In genomic region chr17:82055023-82055964, GRCh38 we compare ENCODE assay signal across 2 cellular contexts.
TF ChIP-seq lines count a peak whose summit lies in the region.

No MANE protein-coding gene starts in this region.

TF ChIP-seq in GM12891, 5 proteins besides CTCF, POLR2A, EP300 and RAD21:
- no peak for TF ChIP-seq SPI1 (IDR thresholded peaks at IDR 0.05; ENCODE audit: low read depth, low read length)
- TF ChIP-seq TAF1 (IDR thresholded peaks at IDR 0.05; ENCODE audit: low read depth, low read length): no peak
- peak; percentile 41; the same call in 1 of the 2 replicates for TF ChIP-seq POLR2AphosphoS5 (IDR thresholded peaks at IDR 0.05; ENCODE audit: low read depth, low read length)

TF ChIP-seq in GM12878, 131 proteins besides CTCF, POLR2A, EP300 and RAD21:
- TF ChIP-seq DPF2 (IDR thresholded peaks at IDR 0.05): no peak
- no peak for TF ChIP-seq TCF7 (IDR thresholded peaks at IDR 0.05; ENCODE audit: borderline replicate concordance)
- no peak for TF ChIP-seq GATAD2B (conservative IDR thresholded peaks at IDR 0.05; ENCODE audit: low read depth)
- no peak for TF ChIP-seq NR2C1 (IDR thresholded peaks at IDR 0.05)
- TF ChIP-seq PAX8 (IDR thresholded peaks at IDR 0.05): no peak
- TF ChIP-seq ZNF687 (IDR thresholded peaks at IDR 0.05): no peak
- TF ChIP-seq NFIC (IDR thresholded peaks at IDR 0.05; ENCODE audit: low read depth, low read length): no peak
